ENCODE assay signal across 1 cellular context in the genomic region with DNA sequence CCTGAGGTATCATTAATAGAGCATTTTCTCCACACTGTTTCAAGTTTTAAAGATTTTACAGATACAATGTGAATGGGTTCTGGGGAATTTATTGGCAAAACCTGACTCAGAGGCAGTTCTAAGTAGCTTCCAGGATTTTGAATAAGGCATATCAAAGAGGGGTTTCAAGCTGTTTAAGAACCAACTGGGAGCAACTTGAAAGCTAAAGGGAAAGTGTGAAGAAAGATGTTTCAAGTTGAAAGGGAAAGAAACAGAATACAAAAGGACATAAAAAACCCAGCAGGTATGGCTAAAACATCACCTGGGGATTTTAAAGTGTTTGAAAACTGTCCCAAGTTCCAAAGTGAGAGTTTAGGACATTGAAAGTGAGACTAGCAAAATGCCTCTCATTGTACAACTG.
TF ChIP-seq lines count a peak whose summit lies in the region.

No MANE protein-coding gene starts in this region.

TF ChIP-seq in H1, 55 proteins besides CTCF, POLR2A, EP300 and RAD21:
- TF ChIP-seq NANOG (IDR thresholded peaks at IDR 0.05; ENCODE audit: insufficient read depth, low read depth, low read length, poor library complexity, severe bottlenecking), result peak; percentile 67
- TF ChIP-seq TAF1 (IDR thresholded peaks at IDR 0.05; ENCODE audit: low read depth, low read length), result no peak
